ENCODE assay signal across 11 cellular contexts in the genomic region with DNA sequence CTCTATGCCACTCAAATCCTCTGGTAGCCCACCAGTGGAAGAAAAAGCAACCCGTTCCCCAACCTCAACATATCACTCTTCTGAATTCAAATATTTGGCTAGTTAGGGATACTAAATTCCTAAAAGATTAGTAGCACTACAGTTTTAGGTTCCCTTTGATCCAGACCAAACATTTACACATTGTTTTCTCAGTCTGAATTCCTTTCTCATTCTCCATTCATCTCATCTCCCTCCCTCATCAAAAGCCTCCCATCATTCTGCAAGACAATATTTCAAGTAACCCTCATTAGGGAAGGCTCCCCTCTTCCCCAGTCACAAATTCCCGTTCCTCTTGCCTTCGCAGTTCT. TPM values are rescaled to one million over a fixed set of nuclear protein-coding genes. Genes with fewer than 3 reads are reported as not detected.
A peak's percentile ranks its signal among the peaks of the same experiment; 100 is the strongest.
DNase-seq lines count a peak whose midpoint lies in the region; ATAC-seq and TF ChIP-seq lines count a peak whose summit lies in the region.
"Had no signal": no experiment of that assay in that cellular context is flagged by ENCODE, and none has a peak within 500 bp of the region (broad histone marks: within the 10 kb centered on the region; RNA-seq: fewer than 3 reads in every experiment).

No MANE protein-coding gene starts in this region.

- H3K36me3 ChIP-seq in stomach: no peaks in the 10 kb centered on the region

- peak overlapping the region; percentile 69 to 86 (median 83) for H3K27ac ChIP-seq in stomach
- H3K27ac ChIP-seq: BLaER1 treated with 17β-estradiol and CSF1 and Interleukin-3, amounts not matched to agents 10 nM and 100 nM; parathyroid adenoma had no signal

- H3K9me3 ChIP-seq in stomach: no peaks in the 10 kb centered on the region

- peaks cover 26 to 77% (median 52%) of the 10 kb centered on the region in 4 donors for H3K4me1 ChIP-seq in stomach
- H3K4me1 ChIP-seq: parathyroid adenoma had no signal

- no peak overlapping the region for H3K4me3 ChIP-seq in stomach
- H3K4me3 ChIP-seq: BLaER1 treated with 17β-estradiol and CSF1 and Interleukin-3, amounts not matched to agents 10 nM and 100 nM had no signal

- H3K4me1 Mint-ChIP-seq in activated naive CD8-positive, alpha-beta T cell treated with anti-CD3 and anti-CD28 coated beads, Interleukin-2, amount 10 ng/mL, durations not matched to agents 7 days and 5 days: peaks cover 48% of the 10 kb centered on the region
- no peaks in the 10 kb centered on the region for H3K4me1 Mint-ChIP-seq in activated naive CD8-positive, alpha-beta T cell treated with anti-CD3 and anti-CD28 coated beads for 36 hours
- H3K4me1 Mint-ChIP-seq in endothelial cell (ENCODE audit: unreplicated experiment): peaks cover 73% of the 10 kb centered on the region

- H3K27me3 Mint-ChIP-seq in activated naive CD8-positive, alpha-beta T cell treated with anti-CD3 and anti-CD28 coated beads, Interleukin-2, amount 10 ng/mL, durations not matched to agents 7 days and 5 days: peaks cover 4% of the 10 kb centered on the region
- H3K27me3 Mint-ChIP-seq in activated naive CD8-positive, alpha-beta T cell treated with anti-CD3 and anti-CD28 coated beads for 36 hours: peaks cover 8% of the 10 kb centered on the region
- H3K27me3 Mint-ChIP-seq in endothelial cell (ENCODE audit: unreplicated experiment): peaks cover 9% of the 10 kb centered on the region

- H3K36me3 Mint-ChIP-seq in activated naive CD8-positive, alpha-beta T cell treated with anti-CD3 and anti-CD28 coated beads, Interleukin-2, amount 10 ng/mL, durations not matched to agents 7 days and 5 days: peaks cover 42% of the 10 kb centered on the region
- no peaks in the 10 kb centered on the region for H3K36me3 Mint-ChIP-seq in activated naive CD8-positive, alpha-beta T cell treated with anti-CD3 and anti-CD28 coated beads for 36 hours
- peaks cover 45% of the 10 kb centered on the region for H3K36me3 Mint-ChIP-seq in endothelial cell (ENCODE audit: low read depth, unreplicated experiment)

- intact Hi-C loops in stomach (cut with DNase I; ENCODE audit: low total_unique reads): no loop called here

- POLR2A ChIA-PET in activated naive CD8-positive, alpha-beta T cell treated with anti-CD3 and anti-CD28 coated beads, Interleukin-2, amount 10 ng/mL, durations not matched to agents 7 days and 5 days (lab: Charles Lee): no interaction called here

- peak overlapping the region; percentile 36 for H3K27ac Mint-ChIP-seq in activated naive CD8-positive, alpha-beta T cell treated with anti-CD3 and anti-CD28 coated beads, Interleukin-2, amount 10 ng/mL, durations not matched to agents 7 days and 5 days
- no peak overlapping the region for H3K27ac Mint-ChIP-seq in activated naive CD8-positive, alpha-beta T cell treated with anti-CD3 and anti-CD28 coated beads for 36 hours
- no peak overlapping the region for H3K27ac Mint-ChIP-seq in endothelial cell (ENCODE audit: unreplicated experiment)

- DNase-seq in activated naive CD8-positive, alpha-beta T cell treated with anti-CD3 and anti-CD28 coated beads, Interleukin-2, amount 10 ng/mL, durations not matched to agents 7 days and 5 days: no peak
- DNase-seq in activated naive CD8-positive, alpha-beta T cell treated with anti-CD3 and anti-CD28 coated beads for 36 hours: no peak
- DNase-seq in RPMI7951 (ENCODE audit: low read depth) (peak; percentile 48), endothelial cell (ENCODE audit: low spot score) (no peak), stomach (no peak), RPMI8226 (no peak)
- DNase-seq: activated CD4-positive, alpha-beta T cell treated with anti-CD3 and anti-CD28 coated beads for 48 hours had no signal

- no peak for ATAC-seq in activated naive CD8-positive, alpha-beta T cell treated with anti-CD3 and anti-CD28 coated beads, Interleukin-2, amount 10 ng/mL, durations not matched to agents 7 days and 5 days (ENCODE audit: low read depth)
- ATAC-seq in HG02852 (IDR thresholded peaks at IDR 0.05; ENCODE audit: unreplicated experiment) (no peak), HG03108 (IDR thresholded peaks at IDR 0.05; ENCODE audit: unreplicated experiment) (no peak)

- TF ChIP-seq CTCF in endothelial cell (IDR thresholded peaks at IDR 0.05; ENCODE audit: unreplicated experiment) (no peak), stomach (IDR thresholded peaks at IDR 0.05) (no peak)

- WGBS in stomach, 5 donors: 57 to 70% (median 63%) methylated on average over 3 of the region's 3 CpGs

- TF ChIP-seq POLR2A in stomach (IDR thresholded peaks at IDR 0.05): no peak

- H3K27me3 ChIP-seq in stomach: no peaks in the 10 kb centered on the region
- H3K27me3 ChIP-seq: BLaER1 treated with 17β-estradiol and CSF1 and Interleukin-3, amounts not matched to agents 10 nM and 100 nM had no signal

- H3K9me3 Mint-ChIP-seq in activated naive CD8-positive, alpha-beta T cell treated with anti-CD3 and anti-CD28 coated beads, Interleukin-2, amount 10 ng/mL, durations not matched to agents 7 days and 5 days: peaks cover 2% of the 10 kb centered on the region
- H3K9me3 Mint-ChIP-seq in activated naive CD8-positive, alpha-beta T cell treated with anti-CD3 and anti-CD28 coated beads for 36 hours: no peaks in the 10 kb centered on the region
- no peaks in the 10 kb centered on the region for H3K9me3 Mint-ChIP-seq in endothelial cell (ENCODE audit: unreplicated experiment)

- no peak overlapping the region for H3K4me3 Mint-ChIP-seq in activated naive CD8-positive, alpha-beta T cell treated with anti-CD3 and anti-CD28 coated beads, Interleukin-2, amount 10 ng/mL, durations not matched to agents 7 days and 5 days
- no peak overlapping the region for H3K4me3 Mint-ChIP-seq in activated naive CD8-positive, alpha-beta T cell treated with anti-CD3 and anti-CD28 coated beads for 36 hours
- peak overlapping the region; percentile 79 for H3K4me3 Mint-ChIP-seq in endothelial cell (ENCODE audit: unreplicated experiment)

- TF ChIP-seq EP300 in stomach (IDR thresholded peaks at IDR 0.05): no peak

RNA-seq across cellular contexts. Expression of a gene that starts 26.3 kb away (rescaled TPM):
- total RNA-seq in activated naive CD8-positive, alpha-beta T cell treated with anti-CD3 and anti-CD28 coated beads, Interleukin-2, amount 10 ng/mL, durations not matched to agents 7 days and 5 days: 10 to 100 TPM; 28.3 to 29.0 TPM
- total RNA-seq in activated naive CD8-positive, alpha-beta T cell treated with anti-CD3 and anti-CD28 coated beads for 36 hours: 1 to 10 TPM; 2.8 to 3.5 TPM
- 15.6 and 24.2 TPM in 2 replicates for total RNA-seq in RPMI7951 (2014; rRNA removed; shearing (Covaris generic))
- total RNA-seq in endothelial cell (ENCODE audit: unreplicated experiment) (176 TPM), stomach (10 to 100 TPM in 3 of 5 donors, 1 to 10 TPM in 2; 1.2 to 42.8 (median 13.3) TPM)
- polyA plus RNA-seq in stomach: 1 to 10 TPM; 3.3 to 4.1 (median 3.4) TPM
